ENCODE assay signal across 8 cellular contexts in genomic region chr14:85934886-85935254, GRCh38.
DNase-seq lines count a peak whose midpoint lies in the region; ATAC-seq and TF ChIP-seq lines count a peak whose summit lies in the region.

No MANE protein-coding gene starts in this region.

- no peak for TF ChIP-seq EP300 in ovary (IDR thresholded peaks at IDR 0.05)

- DNase-seq in Caco-2 (no peak), ovary (no peak), SK-N-DZ (ENCODE audit: low spot score) (no peak), activated gamma-delta T cell treated with Interleukin-2 at 50 U/mL for 16 hours (no peak)
- DNase-seq in stimulated activated CD4-positive, alpha-beta T cell treated with anti-CD3 and anti-CD28 coated beads, Interleukin-4, amount 100 ng/mL, for 4 hours = no peak

- H3K4me1 ChIP-seq in Caco-2 = no peaks in the 10 kb centered on the region
- H3K4me1 ChIP-seq in ovary (ENCODE audit: insufficient read depth) = no peaks in the 10 kb centered on the region

- BruUV-seq in Caco-2 (replicated peaks; lab: Mats Ljungman, UMichigan) = no TSS peak

- H3K9me3 Mint-ChIP-seq in Caco-2 (ENCODE audit: unreplicated experiment) = peaks cover 11% of the 10 kb centered on the region
- H3K9me3 Mint-ChIP-seq in activated naive CD8-positive, alpha-beta T cell (ENCODE audit: low read depth) = peaks cover 8% of the 10 kb centered on the region

- H3K27me3 ChIP-seq in Caco-2 (replicated peaks; ENCODE audit: control insufficient read depth, insufficient read depth, low read length) (no peaks in the 10 kb centered on the region), ovary (no peaks in the 10 kb centered on the region)

- ATAC-seq in GM19463 (IDR thresholded peaks at IDR 0.05; ENCODE audit: unreplicated experiment) (peak; percentile 31), HG03460 (IDR thresholded peaks at IDR 0.05; ENCODE audit: unreplicated experiment) (peak; percentile 44)

- H3K4me3 Mint-ChIP-seq in Caco-2 (ENCODE audit: unreplicated experiment) = peak overlapping the region; percentile 72
- H3K4me3 Mint-ChIP-seq in activated naive CD8-positive, alpha-beta T cell = peak overlapping the region; percentile 88

- TF ChIP-seq CTCF in Caco-2 (IDR thresholded peaks at IDR 0.05; ENCODE audit: insufficient read depth in 1 of 2, low read depth in 1 of 2, low read length in 1 of 2, severe bottlenecking in 1 of 2, unreplicated experiment in 1 of 2) (no peak), ovary (IDR thresholded peaks at IDR 0.05) (no peak)

- H3K27ac ChIP-seq in ovary = no peak overlapping the region

- POLR2A ChIA-PET in Caco-2 (lab: Charles Lee) = no interaction called here

- CTCF ChIA-PET in Caco-2 (lab: Charles Lee) = no interaction called here

- no peak for TF ChIP-seq POLR2A in ovary (IDR thresholded peaks at IDR 0.05)

- intact Hi-C loops in Caco-2 (cut with micrococcal nuclease; ENCODE audit: unreplicated experiment) = no loop called here
- intact Hi-C loops in ovary (cut with DNase I) = no loop called here

- peak overlapping the region; percentile 30 for H3K4me3 ChIP-seq in Caco-2 (ENCODE audit: low read depth, low read length)
- peak overlapping the region; percentile 2 for H3K4me3 ChIP-seq in ovary

- H3K4me1 Mint-ChIP-seq in Caco-2 (ENCODE audit: low read depth, unreplicated experiment) = no peaks in the 10 kb centered on the region
- H3K4me1 Mint-ChIP-seq in activated naive CD8-positive, alpha-beta T cell (ENCODE audit: low read depth) = peaks cover 42% of the 10 kb centered on the region

- H3K9me3 ChIP-seq in Caco-2 (no peaks in the 10 kb centered on the region), ovary (peaks cover 0 to 3% of the 10 kb centered on the region in 2 donors)

- 59 to 70% (median 65%) methylated on average over 3 of the region's 3 CpGs for WGBS in ovary, 3 donors

- no peak overlapping the region for H3K27ac Mint-ChIP-seq in Caco-2 (ENCODE audit: unreplicated experiment)
- H3K27ac Mint-ChIP-seq in activated naive CD8-positive, alpha-beta T cell = peak overlapping the region; percentile 91

- H3K36me3 Mint-ChIP-seq in Caco-2 (ENCODE audit: insufficient read depth, unreplicated experiment) = peaks cover 6% of the 10 kb centered on the region
- H3K36me3 Mint-ChIP-seq in activated naive CD8-positive, alpha-beta T cell = peaks cover 9% of the 10 kb centered on the region

- H3K27me3 Mint-ChIP-seq in Caco-2 (ENCODE audit: insufficient read depth, unreplicated experiment) = no peaks in the 10 kb centered on the region
- H3K27me3 Mint-ChIP-seq in activated naive CD8-positive, alpha-beta T cell = no peaks in the 10 kb centered on the region

- H3K36me3 ChIP-seq in Caco-2 (ENCODE audit: control insufficient read depth, insufficient read depth, low read length) (no peaks in the 10 kb centered on the region), ovary (no peaks in the 10 kb centered on the region)
